ENCODE assay signal across 18 cellular contexts in genomic region chr1:14738647-14739046, GRCh38.
A peak's percentile ranks its signal among the peaks of the same experiment; 100 is the strongest.
DNase-seq lines count a peak whose midpoint lies in the region; FAIRE-seq and TF ChIP-seq lines count a peak whose summit lies in the region.
"Had no signal": no experiment of that assay in that cellular context is flagged by ENCODE, and none has a peak within 500 bp of the region (broad histone marks: within the 10 kb centered on the region; RNA-seq: fewer than 3 reads in every experiment).

No MANE protein-coding gene starts in this region.

- dilution Hi-C loops in mammary epithelial cell (cut with HindIII; ENCODE audit: low sequenced_read_pairs), result loop anchor here (5.0 kb wide), 1 partner anchor 49 kb away; no protein-coding TSS in a partner anchor

- no peaks in the 10 kb centered on the region for H4K20me1 ChIP-seq in BLaER1 treated with 17β-estradiol and CSF1 and Interleukin-3, amounts not matched to agents 10 nM and 100 nM
- H4K20me1 ChIP-seq in astrocyte (ENCODE audit: insufficient read depth, low read length), result no peaks in the 10 kb centered on the region
- peaks cover 2% of the 10 kb centered on the region for H4K20me1 ChIP-seq in osteoblast (ENCODE audit: insufficient read depth, low read length)
- H4K20me1 ChIP-seq in mammary epithelial cell (ENCODE audit: insufficient read depth, low read length), result no peaks in the 10 kb centered on the region

- no peak overlapping the region for H3K27ac Mint-ChIP-seq in astrocyte (ENCODE audit: unreplicated experiment)
- H3K27ac Mint-ChIP-seq: B cell; CD4-positive, alpha-beta memory T cell; GM23338; IgD-negative memory B cell had no signal

- H3K4me1 ChIP-seq in BLaER1 treated with 17β-estradiol and CSF1 and Interleukin-3, amounts not matched to agents 10 nM and 100 nM, result peaks cover 28 to 89% (median 80%) of the 10 kb centered on the region in 10 experiments
- H3K4me1 ChIP-seq in astrocyte (ENCODE audit: insufficient read depth, low read length) (peaks cover 24% of the 10 kb centered on the region), osteoblast (ENCODE audit: insufficient read depth, low read length) (peaks cover 29% of the 10 kb centered on the region), mammary epithelial cell (ENCODE audit: insufficient read depth, low read length) (peaks cover 24% of the 10 kb centered on the region)

- TF ChIP-seq CTCF in astrocyte (IDR thresholded peaks at IDR 0.05; ENCODE audit: insufficient read depth, low read depth, low read length) (no peak), osteoblast (IDR thresholded peaks at IDR 0.05; ENCODE audit: extremely low read depth, low read depth, low read length) (no peak), mammary epithelial cell (conservative IDR thresholded peaks at IDR 0.05 in 1 of 2, IDR thresholded peaks at IDR 0.05 in 1 of 2; ENCODE audit: extremely low read depth in 1 of 2, insufficient read depth in 1 of 2, low read depth in 1 of 2, low read length in 2 of 2) (no peak)

- no peaks in the 10 kb centered on the region for H3K36me3 ChIP-seq in BLaER1 treated with 17β-estradiol and CSF1 and Interleukin-3, amounts not matched to agents 10 nM and 100 nM
- no peaks in the 10 kb centered on the region for H3K36me3 ChIP-seq in astrocyte (ENCODE audit: insufficient read depth, low read length)
- H3K36me3 ChIP-seq in osteoblast (ENCODE audit: insufficient read depth, low read length), result no peaks in the 10 kb centered on the region
- H3K36me3 ChIP-seq in mammary epithelial cell (ENCODE audit: insufficient read depth, low read length), result no peaks in the 10 kb centered on the region

- H3K79me2 ChIP-seq in astrocyte (ENCODE audit: insufficient read depth, low read length) (no peaks in the 10 kb centered on the region), osteoblast (ENCODE audit: insufficient read depth, low read length) (no peaks in the 10 kb centered on the region), mammary epithelial cell (ENCODE audit: insufficient read depth, low read length) (no peaks in the 10 kb centered on the region)

- peak overlapping the region in 9 of 11 experiments; percentile 31 to 82 (median 77); a peak in 15 of 22 replicates for H3K4me2 ChIP-seq in BLaER1 treated with 17β-estradiol and CSF1 and Interleukin-3, amounts not matched to agents 10 nM and 100 nM
- H3K4me2 ChIP-seq in astrocyte (ENCODE audit: low read length) (peak overlapping the region; percentile 39), osteoblast (ENCODE audit: insufficient read depth, low read length) (peak overlapping the region; percentile 41), mammary epithelial cell (ENCODE audit: insufficient read depth, low read depth, low read length) (no peak overlapping the region)
- H3K4me2 ChIP-seq: GM23338 had no signal

- in situ Hi-C loops in mammary epithelial cell (cut with MboI; ENCODE audit: low sequenced_read_pairs in 2 of 2), result no loop called here

- no peak overlapping the region for H3K9ac ChIP-seq in BLaER1 treated with 17β-estradiol and CSF1 and Interleukin-3, amounts not matched to agents 10 nM and 100 nM
- no peak overlapping the region for H3K9ac ChIP-seq in astrocyte (ENCODE audit: low read length)
- no peak overlapping the region for H3K9ac ChIP-seq in mammary epithelial cell (ENCODE audit: insufficient read depth, low read length)

- no peak overlapping the region for H3K4me3 ChIP-seq in BLaER1 treated with 17β-estradiol and CSF1 and Interleukin-3, amounts not matched to agents 10 nM and 100 nM
- H3K4me3 ChIP-seq in astrocyte (ENCODE audit: insufficient read depth, low read depth, low read length) (no peak overlapping the region), osteoblast (ENCODE audit: insufficient read depth, low read length) (no peak overlapping the region), mammary epithelial cell (replicated peaks in 1 of 3; ENCODE audit: insufficient read depth in 1 of 3, low read depth in 2 of 3, low read length in 3 of 3) (no peak overlapping the region)
- H3K4me3 ChIP-seq: GM23338 had no signal

- TF ChIP-seq POLR2A in GM12892 (IDR thresholded peaks at IDR 0.05; ENCODE audit: low read depth, low read length), result no peak

- DNase-seq in GM12892 (ENCODE audit: insufficient read length) (no peak), astrocyte (ENCODE audit: low read depth) (no peak), osteoblast (ENCODE audit: insufficient read length, low spot score, missing footprints) (no peak), frontal cortex (ENCODE audit: low spot score in 2 of 2) (no peak), NOMO-1 treated with DMSO at 0.1 percent for 48 hours (lab: John Stamatoyannopoulos, UW; ENCODE audit: unreplicated experiment) (no peak), mammary epithelial cell (no peak)
- DNase-seq: CD4-positive, alpha-beta memory T cell; EL; H7; KG1 had no signal

- peaks cover 35% of the 10 kb centered on the region for H3K4me1 Mint-ChIP-seq in astrocyte (ENCODE audit: low read depth, unreplicated experiment)
- H3K4me1 Mint-ChIP-seq: CD4-positive, alpha-beta memory T cell had no signal

- FAIRE-seq in GM12892 (lab: Jason Lieb, UNC), result peak; percentile 57
- FAIRE-seq in astrocyte (lab: Jason Lieb, UNC), result no peak
- no peak for FAIRE-seq in frontal cortex (lab: Jason Lieb, UNC)
- FAIRE-seq: GM12891, GM18507, HTR-8/SVneo had no signal

- no peak overlapping the region for H3K4me3 Mint-ChIP-seq in astrocyte (ENCODE audit: unreplicated experiment)
- H3K4me3 Mint-ChIP-seq: B cell; CD14-positive monocyte; CD4-positive, alpha-beta memory T cell; GM23338; IgD-negative memory B cell had no signal

- intact Hi-C loops in mammary epithelial cell (cut with micrococcal nuclease), result no loop called here

- no peaks in the 10 kb centered on the region for H3K36me3 Mint-ChIP-seq in astrocyte (ENCODE audit: low read depth, unreplicated experiment)
- H3K36me3 Mint-ChIP-seq: CD14-positive monocyte; CD4-positive, alpha-beta memory T cell had no signal

- BruUV-seq in mammary epithelial cell (replicated peaks; lab: Mats Ljungman, UMichigan), result no TSS peak

- peak overlapping the region in 1 of 11 experiments; percentile 20; a peak in 1 of 22 replicates for H3K27ac ChIP-seq in BLaER1 treated with 17β-estradiol and CSF1 and Interleukin-3, amounts not matched to agents 10 nM and 100 nM
- no peak overlapping the region for H3K27ac ChIP-seq in astrocyte (ENCODE audit: low read depth, low read length)
- no peak overlapping the region for H3K27ac ChIP-seq in osteoblast (ENCODE audit: low read depth, low read length)
- H3K27ac ChIP-seq in mammary epithelial cell (ENCODE audit: insufficient read depth, low read depth, low read length), result no peak overlapping the region

- H3K27me3 Mint-ChIP-seq in astrocyte (ENCODE audit: low read depth, unreplicated experiment), result peaks cover 8% of the 10 kb centered on the region

- no peaks in the 10 kb centered on the region for H3K9me3 Mint-ChIP-seq in astrocyte (ENCODE audit: unreplicated experiment)
- H3K9me3 Mint-ChIP-seq: GM23338 had no signal

- CTCF ChIA-PET in mammary epithelial cell (lab: Charles Lee; ENCODE audit: low non-redundant PET), result interaction anchor here (0.5 kb wide), 1 partner anchor 344 kb away, joined by 3 read pairs; no protein-coding TSS in a partner anchor

- peaks cover 0 to 42% (median 0%) of the 10 kb centered on the region in 11 experiments; a peak in 5 of 22 replicates for H3K27me3 ChIP-seq in BLaER1 treated with 17β-estradiol and CSF1 and Interleukin-3, amounts not matched to agents 10 nM and 100 nM
- H3K27me3 ChIP-seq in astrocyte (ENCODE audit: insufficient read depth, low read length) (peaks cover 12% of the 10 kb centered on the region), osteoblast (ENCODE audit: insufficient read depth, low read length) (no peaks in the 10 kb centered on the region), mammary epithelial cell (ENCODE audit: insufficient read depth, low read length) (no peaks in the 10 kb centered on the region)

- 69% methylated on average over 8 of the region's 8 CpGs for WGBS in mammary epithelial cell (ENCODE audit: low coverage, missing lambda C conversion rate)

- H2AFZ ChIP-seq in astrocyte (ENCODE audit: low read depth, low read length), result no peak overlapping the region
- no peak overlapping the region for H2AFZ ChIP-seq in osteoblast (ENCODE audit: low read length)
- H2AFZ ChIP-seq in mammary epithelial cell (ENCODE audit: low read depth, low read length), result no peak overlapping the region
- H2AFZ ChIP-seq: GM23338 had no signal

- no peaks in the 10 kb centered on the region for H3K9me3 ChIP-seq in BLaER1 treated with 17β-estradiol and CSF1 and Interleukin-3, amounts not matched to agents 10 nM and 100 nM (replicated peaks in 1 of 11)
- H3K9me3 ChIP-seq in astrocyte (ENCODE audit: insufficient read depth, low read depth, low read length) (no peaks in the 10 kb centered on the region), osteoblast (ENCODE audit: low read depth, low read length) (no peaks in the 10 kb centered on the region), mammary epithelial cell (replicated peaks; ENCODE audit: insufficient read depth, low read length) (no peaks in the 10 kb centered on the region)
